Comparison of ENCODE assay signal across 22 cellular contexts in genomic region chr11:129416080-129416820, GRCh38. TPM values are rescaled to one million over a fixed set of nuclear protein-coding genes. Genes with fewer than 3 reads are reported as not detected.
DNase-seq lines count a peak whose midpoint lies in the region; ATAC-seq and TF ChIP-seq lines count a peak whose summit lies in the region.
"Had no signal": no experiment of that assay in that cellular context is flagged by ENCODE, and none has a peak within 500 bp of the region (broad histone marks: within the 10 kb centered on the region; RNA-seq: fewer than 3 reads in every experiment).

No MANE protein-coding gene starts in this region.

- H3K4me3 ChIP-seq in Caco-2 (ENCODE audit: low read depth, low read length) (no peak overlapping the region), duodenal mucosa (ENCODE audit: low read depth in 1 of 2, low read length in 2 of 2) (no peak overlapping the region), body of pancreas (no peak overlapping the region)
- H3K4me3 ChIP-seq: A549, K562 had no signal

- ATAC-seq in body of pancreas (no peak), HG03520 (IDR thresholded peaks at IDR 0.05; ENCODE audit: unreplicated experiment) (no peak), HG03342 (IDR thresholded peaks at IDR 0.05; ENCODE audit: unreplicated experiment) (no peak)
- ATAC-seq: A549, K562 had no signal

- H3K27me3 Mint-ChIP-seq in Caco-2 (ENCODE audit: insufficient read depth, unreplicated experiment) (no peaks in the 10 kb centered on the region), neural crest cell (ENCODE audit: low read depth) (no peaks in the 10 kb centered on the region)

- H3K36me3 Mint-ChIP-seq in Caco-2 (ENCODE audit: insufficient read depth, unreplicated experiment) (no peaks in the 10 kb centered on the region), neural crest cell (ENCODE audit: low read depth) (no peaks in the 10 kb centered on the region)

- H3K36me3 ChIP-seq in Caco-2 (ENCODE audit: control insufficient read depth, insufficient read depth, low read length) (no peaks in the 10 kb centered on the region), duodenal mucosa (ENCODE audit: control insufficient read depth in 1 of 2, insufficient read depth in 2 of 2, low read length in 2 of 2) (no peaks in the 10 kb centered on the region), body of pancreas (replicated peaks in 1 of 2; ENCODE audit: insufficient read depth in 1 of 2, low read depth in 2 of 2) (no peaks in the 10 kb centered on the region)

- no peak for TF ChIP-seq POLR2A in body of pancreas (IDR thresholded peaks at IDR 0.05)

- WGBS in body of pancreas, 2 donors, result 83 to 86% methylated on average over 7 of the region's 7 CpGs

- TF ChIP-seq CTCF in Caco-2 (IDR thresholded peaks at IDR 0.05; ENCODE audit: insufficient read depth in 1 of 2, low read depth in 1 of 2, low read length in 1 of 2, severe bottlenecking in 1 of 2, unreplicated experiment in 1 of 2), result no peak
- no peak for TF ChIP-seq CTCF in neural crest cell (conservative IDR thresholded peaks at IDR 0.05)
- TF ChIP-seq CTCF in body of pancreas (IDR thresholded peaks at IDR 0.05), result no peak

- H3K4me1 Mint-ChIP-seq in Caco-2 (ENCODE audit: low read depth, unreplicated experiment), result peaks cover 21% of the 10 kb centered on the region
- H3K4me1 Mint-ChIP-seq in neural crest cell, result peaks cover 4% of the 10 kb centered on the region

- no peaks in the 10 kb centered on the region for H3K27me3 ChIP-seq in Caco-2 (replicated peaks; ENCODE audit: control insufficient read depth, insufficient read depth, low read length)
- H3K27me3 ChIP-seq in duodenal mucosa (ENCODE audit: control insufficient read depth in 1 of 2, insufficient read depth in 2 of 2, low read length in 2 of 2), result no peaks in the 10 kb centered on the region
- H3K27me3 ChIP-seq in body of pancreas, result no peaks in the 10 kb centered on the region

- H3K9me3 Mint-ChIP-seq in Caco-2 (ENCODE audit: unreplicated experiment) (peaks cover 8% of the 10 kb centered on the region), neural crest cell (no peaks in the 10 kb centered on the region)
- H3K9me3 Mint-ChIP-seq: HFFc6 had no signal

- peak overlapping the region in 1 of 2 donors; percentile 2 for H3K9ac ChIP-seq in duodenal mucosa (ENCODE audit: low read depth in 1 of 2, low read length in 2 of 2)
- H3K9ac ChIP-seq: SK-N-SH had no signal

- H3K4me1 ChIP-seq in Caco-2, result peaks cover 23% of the 10 kb centered on the region; the same call in 1 of the 2 replicates
- peaks cover 63 to 76% of the 10 kb centered on the region in 2 donors for H3K4me1 ChIP-seq in duodenal mucosa (ENCODE audit: control insufficient read depth in 1 of 2, insufficient read depth in 2 of 2, low read length in 2 of 2)
- H3K4me1 ChIP-seq in body of pancreas, result peaks cover 6% of the 10 kb centered on the region
- H3K4me1 ChIP-seq: A549 had no signal

- intact Hi-C loops in Caco-2 (cut with micrococcal nuclease; ENCODE audit: unreplicated experiment), result no loop called here
- intact Hi-C loops in body of pancreas (cut with DNase I), result no loop called here

- POLR2A ChIA-PET in Caco-2 (lab: Charles Lee), result no interaction called here

- no peak overlapping the region for H3K4me3 Mint-ChIP-seq in Caco-2 (ENCODE audit: unreplicated experiment)
- H3K4me3 Mint-ChIP-seq in neural crest cell, result no peak overlapping the region
- H3K4me3 Mint-ChIP-seq: HFFc6 had no signal

- CTCF ChIA-PET in Caco-2 (lab: Charles Lee), result no interaction called here

- DNase-seq in Caco-2, result no peak
- peak; percentile 34 for DNase-seq in HT-29 (ENCODE audit: low spot score)
- DNase-seq in neural crest cell (ENCODE audit: low read depth, low spot score), result no peak
- no peak for DNase-seq in body of pancreas
- DNase-seq in NCI-H345 (lab: John Stamatoyannopoulos, UW), result no peak
- DNase-seq: C1 segment of cervical spinal cord, DND-41, HFFc6, NCI-H1105 treated with DMSO at 0.1 percent for 48 hours, NCI-H1694, NCI-H2081 treated with DMSO at 0.1 percent for 48 hours, NCI-H510A treated with DMSO at 0.1 percent for 48 hours, NCI-H82, RPMI8226, SHP77 treated with DMSO at 0.1 percent for 48 hours, SK-N-SH had no signal

- H3K27ac ChIP-seq in duodenal mucosa (ENCODE audit: low read depth, low read length) (peak overlapping the region; percentile 13), body of pancreas (no peak overlapping the region)
- H3K27ac ChIP-seq: A549 had no signal

- H3K9me3 ChIP-seq in Caco-2 (no peaks in the 10 kb centered on the region), duodenal mucosa (ENCODE audit: control insufficient read depth in 1 of 2, low read length in 2 of 2) (no peaks in the 10 kb centered on the region), body of pancreas (no peaks in the 10 kb centered on the region)
- H3K9me3 ChIP-seq: A549, SK-N-SH had no signal

- H3K27ac Mint-ChIP-seq in Caco-2 (ENCODE audit: unreplicated experiment), result peak overlapping the region; percentile 31
- peak overlapping the region; percentile 70 for H3K27ac Mint-ChIP-seq in neural crest cell (ENCODE audit: unreplicated experiment)
- H3K27ac Mint-ChIP-seq: HFFc6 had no signal

- BruUV-seq in Caco-2 (replicated peaks; lab: Mats Ljungman, UMichigan), result no TSS peak

RNA-seq across cellular contexts. Expression of gene BARX2, which starts 40.6 kb away (rescaled TPM):
- total RNA-seq in Caco-2 (2022), result 0.82 and 1.1 TPM in 2 replicates
- total RNA-seq in HT-29 (2014; rRNA removed; shearing (Covaris generic)), result 5.5 and 6.9 TPM in 2 replicates
- total RNA-seq in neural crest cell, result not detected in 2 replicates
- total RNA-seq in body of pancreas, result 1 to 10 TPM; 1.8 to 6.6 TPM
- total RNA-seq: G401, HFFc6, K562 had no signal
